ENCODE assay signal across 8 cellular contexts in genomic region chr7:92245487-92246362, GRCh38. TPM values are rescaled to one million over a fixed set of nuclear protein-coding genes. Genes with fewer than 3 reads are reported as not detected.
DNase-seq lines count a peak whose midpoint lies in the region; ATAC-seq and TF ChIP-seq lines count a peak whose summit lies in the region.

Gene ANKIB1 (plus strand): TSS chr7:92245974. CDS start chr7:92294979, 49,005 bp downstream.
Gene KRIT1 (minus strand): TSS chr7:92245914. CDS start chr7:92242135, 3,779 bp downstream.

- peak within 1 kb of the TSS; percentile 77 to 97 (median 92) for H3K4me3 ChIP-seq in thyroid gland (replicated peaks in 1 of 3)

- no peaks in the 10 kb centered on the region for H3K36me3 ChIP-seq in thyroid gland

- ATAC-seq in HG02588 (IDR thresholded peaks at IDR 0.05; ENCODE audit: unreplicated experiment) (peak; percentile 81), SK-N-SH treated with all-trans-retinoic acid at 6 μM for 48 hours (peak; percentile 88)
- peak; percentile 88 to 91 for ATAC-seq in activated naive CD4-positive, alpha-beta T cell treated with anti-CD3 and anti-CD28 coated beads, Interleukin-2, amount 50 U/mL, for 72 hours

- TF ChIP-seq POLR2A in thyroid gland (IDR thresholded peaks at IDR 0.05) = peak; percentile 15 to 66

- POLR2A ChIA-PET in GM10248 (lab: Yijun Ruan, JAX) = interaction anchor here (0.6 to 2.4 kb wide), 3 partner anchors 134 to 282 kb away, joined by 3 to 9 read pairs (median 5); partner anchors contain the start of genes GATAD1, PEX1 and RBM48

- DNase-seq in GM10248 (ENCODE audit: extremely low spot score) (peak; percentile 89), NCI-H1092 (lab: John Stamatoyannopoulos, UW) (peak; percentile 89), glomerular visceral epithelial cell (ENCODE audit: extremely low spot score) (peak; percentile 76), osteocyte (ENCODE audit: extremely low spot score, unreplicated experiment) (peak; percentile 92), thyroid gland (peak; percentile 90 to 91)
- DNase-seq in activated naive CD4-positive, alpha-beta T cell treated with anti-CD3 and anti-CD28 coated beads, Interleukin-2, amount 50 U/mL, for 72 hours (ENCODE audit: low spot score in 2 of 2) = peak; percentile 80 to 88

- H3K4me3 Mint-ChIP-seq in osteocyte (ENCODE audit: unreplicated experiment) = peak within 1 kb of the TSS; percentile 97

- no peaks in the 10 kb centered on the region for H3K27me3 ChIP-seq in thyroid gland

- no peaks in the 10 kb centered on the region for H3K9me3 ChIP-seq in thyroid gland

- peaks cover 39% of the 10 kb centered on the region for H3K4me1 Mint-ChIP-seq in osteocyte (ENCODE audit: unreplicated experiment)

- H3K9me3 Mint-ChIP-seq in activated naive CD4-positive, alpha-beta T cell treated with anti-CD3 and anti-CD28 coated beads, Interleukin-2, amount 50 U/mL, for 72 hours = no peaks in the 10 kb centered on the region
- H3K9me3 Mint-ChIP-seq in osteocyte (ENCODE audit: unreplicated experiment) = no peaks in the 10 kb centered on the region

- WGBS in thyroid gland, 2 donors = 0 to 1% methylated on average over 32 to 38 of the region's 72 CpGs

- CTCF ChIA-PET in GM10248 (lab: Yijun Ruan, JAX) = interaction anchor here (0.8 to 3.0 kb wide), 11 partner anchors 8 to 201 kb away, joined by 3 to 13 read pairs (median 5); partner anchors contain the start of gene GATAD1

- TF ChIP-seq CTCF in GM10248 (IDR thresholded peaks at IDR 0.05; ENCODE audit: control extremely low read depth, extremely low read depth, low read depth, missing control alignments) = peak; percentile 20
- TF ChIP-seq CTCF in osteocyte (IDR thresholded peaks at IDR 0.05) = no peak
- peak in 2 of 6 experiments; percentile 15 to 27 for TF ChIP-seq CTCF in thyroid gland (IDR thresholded peaks at IDR 0.05)

- H3K27me3 Mint-ChIP-seq in osteocyte (ENCODE audit: unreplicated experiment) = no peaks in the 10 kb centered on the region

- H3K27ac ChIP-seq in thyroid gland = peak within 1 kb of the TSS; percentile 77 to 95 (median 86)

- peak within 1 kb of the TSS; percentile 98 to 100 for H3K27ac Mint-ChIP-seq in activated naive CD4-positive, alpha-beta T cell treated with anti-CD3 and anti-CD28 coated beads, Interleukin-2, amount 50 U/mL, for 72 hours
- peak within 1 kb of the TSS; percentile 99 for H3K27ac Mint-ChIP-seq in osteocyte (ENCODE audit: unreplicated experiment)

- H3K4me1 ChIP-seq in thyroid gland = peaks cover 19 to 28% of the 10 kb centered on the region in 2 donors

- peaks cover 19 to 20% of the 10 kb centered on the region in 2 donors for H3K36me3 Mint-ChIP-seq in activated naive CD4-positive, alpha-beta T cell treated with anti-CD3 and anti-CD28 coated beads, Interleukin-2, amount 50 U/mL, for 72 hours
- H3K36me3 Mint-ChIP-seq in osteocyte (ENCODE audit: unreplicated experiment) = peaks cover 4% of the 10 kb centered on the region

- intact Hi-C loops in thyroid gland (cut with DNase I) = loop anchor here (5.0 kb wide), 1 partner anchor 207 kb away; no protein-coding TSS in a partner anchor

TF ChIP-seq in SK-N-SH treated with all-trans-retinoic acid at 6 μM for 48 hours, 23 proteins besides CTCF, POLR2A, EP300 and RAD21:
- TF ChIP-seq ZNF8 (CRISPR knock-in tag; IDR thresholded peaks at IDR 0.05) = 0 out of 2 replicates have a peak, but pooled peaks have one; percentile 10
- no peak for TF ChIP-seq BACH2 (CRISPR knock-in tag; IDR thresholded peaks at IDR 0.05; ENCODE audit: borderline replicate concordance)

RNA-seq across cellular contexts. Expression of gene ANKIB1, which starts in this region (rescaled TPM):
- 10 to 100 TPM; 34.4 to 50.7 TPM for total RNA-seq in activated naive CD4-positive, alpha-beta T cell treated with anti-CD3 and anti-CD28 coated beads, Interleukin-2, amount 50 U/mL, for 72 hours
- total RNA-seq in osteocyte (63.8 and 74.8 TPM in 2 replicates), thyroid gland (10 to 100 TPM; 44.1 to 53.3 (median 44.9) TPM)

RNA-seq across cellular contexts. Expression of gene KRIT1, which starts in this region (rescaled TPM):
- total RNA-seq in activated naive CD4-positive, alpha-beta T cell treated with anti-CD3 and anti-CD28 coated beads, Interleukin-2, amount 50 U/mL, for 72 hours = 10 to 100 TPM; 25.9 to 39.7 TPM
- 38.3 and 40.3 TPM in 2 replicates for total RNA-seq in osteocyte
- total RNA-seq in thyroid gland = 100 to 1,000 TPM in 3 of 4 donors, 10 to 100 TPM in 1; 98.9 to 137 (median 111) TPM

Comparison
In these comparisons a context has a peak if more than half of its experiments do, and no peak if none do; other contexts are left out.
1. Peak in every context shown above with its lines: DNase-seq, ATAC-seq, H3K4me3 ChIP-seq and H3K27ac ChIP-seq.